ENCODE assay signal across 9 cellular contexts in genomic region chr3:186988806-186989205, GRCh38. TPM values are rescaled to one million over a fixed set of nuclear protein-coding genes. Genes with fewer than 3 reads are reported as not detected.
DNase-seq lines count a peak whose midpoint lies in the region; ATAC-seq and TF ChIP-seq lines count a peak whose summit lies in the region.
"Had no signal": no experiment of that assay in that cellular context is flagged by ENCODE, and none has a peak within 500 bp of the region (broad histone marks: within the 10 kb centered on the region; RNA-seq: fewer than 3 reads in every experiment).

No MANE protein-coding gene starts in this region.

- H3K4me3 Mint-ChIP-seq in activated T-helper 2 cell treated with anti-CD3 and anti-CD28 coated beads, Interferon-gamma antibody, Interleukin-2, Interleukin-4, amounts not matched to agents 10 μg/mL and 5 μg/mL and 100 μg/mL, durations not matched to agents 14 hours and 24 hours and 36 hours (ENCODE audit: low read depth): no peak overlapping the region
- no peak overlapping the region for H3K4me3 Mint-ChIP-seq in glutamatergic neuron (ENCODE audit: unreplicated experiment)

- ATAC-seq in GM18511 (IDR thresholded peaks at IDR 0.05; ENCODE audit: unreplicated experiment) (peak; percentile 75), GM19468 (IDR thresholded peaks at IDR 0.05; ENCODE audit: extremely low read depth, unreplicated experiment) (peak; percentile 62), HG03066 (IDR thresholded peaks at IDR 0.05; ENCODE audit: low read depth, unreplicated experiment) (peak; percentile 75)

- peak overlapping the region; percentile 19 for H3K27ac Mint-ChIP-seq in activated T-helper 2 cell treated with anti-CD3 and anti-CD28 coated beads, Interferon-gamma antibody, Interleukin-2, Interleukin-4, amounts not matched to agents 10 μg/mL and 5 μg/mL and 100 μg/mL, durations not matched to agents 14 hours and 24 hours and 36 hours
- no peak overlapping the region for H3K27ac Mint-ChIP-seq in glutamatergic neuron (ENCODE audit: unreplicated experiment)

- peaks cover 66% of the 10 kb centered on the region for H3K36me3 Mint-ChIP-seq in activated T-helper 2 cell treated with anti-CD3 and anti-CD28 coated beads, Interferon-gamma antibody, Interleukin-2, Interleukin-4, amounts not matched to agents 10 μg/mL and 5 μg/mL and 100 μg/mL, durations not matched to agents 14 hours and 24 hours and 36 hours (ENCODE audit: low read depth)
- H3K36me3 Mint-ChIP-seq in glutamatergic neuron (ENCODE audit: unreplicated experiment): peaks cover 16% of the 10 kb centered on the region

- H3K9me3 Mint-ChIP-seq in activated T-helper 2 cell treated with anti-CD3 and anti-CD28 coated beads, Interferon-gamma antibody, Interleukin-2, Interleukin-4, amounts not matched to agents 10 μg/mL and 5 μg/mL and 100 μg/mL, durations not matched to agents 14 hours and 24 hours and 36 hours: no peaks in the 10 kb centered on the region
- no peaks in the 10 kb centered on the region for H3K9me3 Mint-ChIP-seq in glutamatergic neuron (ENCODE audit: unreplicated experiment)

- no peak for DNase-seq in activated T-helper 2 cell treated with anti-CD3 and anti-CD28 coated beads, Interferon-gamma antibody, Interleukin-2, Interleukin-4, amounts not matched to agents 10 μg/mL and 5 μg/mL and 100 μg/mL, durations not matched to agents 14 hours and 24 hours and 36 hours (ENCODE audit: low spot score)
- DNase-seq in NCI-H1930 (lab: John Stamatoyannopoulos, UW) (no peak), NCI-H345 (lab: John Stamatoyannopoulos, UW) (no peak), glutamatergic neuron (no peak)
- DNase-seq in activated CD4-positive, alpha-beta T cell treated with anti-CD3 and anti-CD28 coated beads for 4 hours: no peak
- DNase-seq: IMR-90 had no signal

- intact Hi-C loops in activated T-helper 2 cell treated with anti-CD3 and anti-CD28 coated beads, Interferon-gamma antibody, Interleukin-2, Interleukin-4, amounts not matched to agents 10 μg/mL and 5 μg/mL and 100 μg/mL, durations not matched to agents 14 hours and 24 hours and 36 hours (cut with micrococcal nuclease): no loop called here

- H3K4me1 Mint-ChIP-seq in activated T-helper 2 cell treated with anti-CD3 and anti-CD28 coated beads, Interferon-gamma antibody, Interleukin-2, Interleukin-4, amounts not matched to agents 10 μg/mL and 5 μg/mL and 100 μg/mL, durations not matched to agents 14 hours and 24 hours and 36 hours (ENCODE audit: low read depth): peaks cover 32% of the 10 kb centered on the region
- peaks cover 18% of the 10 kb centered on the region for H3K4me1 Mint-ChIP-seq in glutamatergic neuron (ENCODE audit: low read depth, unreplicated experiment)

- no peaks in the 10 kb centered on the region for H3K27me3 Mint-ChIP-seq in activated T-helper 2 cell treated with anti-CD3 and anti-CD28 coated beads, Interferon-gamma antibody, Interleukin-2, Interleukin-4, amounts not matched to agents 10 μg/mL and 5 μg/mL and 100 μg/mL, durations not matched to agents 14 hours and 24 hours and 36 hours (ENCODE audit: low read depth)
- H3K27me3 Mint-ChIP-seq in glutamatergic neuron (ENCODE audit: unreplicated experiment): peaks cover 12% of the 10 kb centered on the region

- TF ChIP-seq CTCF in glutamatergic neuron (IDR thresholded peaks at IDR 0.05; ENCODE audit: partially characterized antibody, unreplicated experiment): no peak

RNA-seq across cellular contexts. Expression of gene ST6GAL1, which starts 58.5 kb away (rescaled TPM):
- 78.1 and 85.9 TPM in 2 replicates for total RNA-seq in activated T-helper 2 cell treated with anti-CD3 and anti-CD28 coated beads, Interferon-gamma antibody, Interleukin-2, Interleukin-4, amounts not matched to agents 10 μg/mL and 5 μg/mL and 100 μg/mL, durations not matched to agents 14 hours and 24 hours and 36 hours
- total RNA-seq in glutamatergic neuron (ENCODE audit: unreplicated experiment): 156 TPM
